In the genomic region with DNA sequence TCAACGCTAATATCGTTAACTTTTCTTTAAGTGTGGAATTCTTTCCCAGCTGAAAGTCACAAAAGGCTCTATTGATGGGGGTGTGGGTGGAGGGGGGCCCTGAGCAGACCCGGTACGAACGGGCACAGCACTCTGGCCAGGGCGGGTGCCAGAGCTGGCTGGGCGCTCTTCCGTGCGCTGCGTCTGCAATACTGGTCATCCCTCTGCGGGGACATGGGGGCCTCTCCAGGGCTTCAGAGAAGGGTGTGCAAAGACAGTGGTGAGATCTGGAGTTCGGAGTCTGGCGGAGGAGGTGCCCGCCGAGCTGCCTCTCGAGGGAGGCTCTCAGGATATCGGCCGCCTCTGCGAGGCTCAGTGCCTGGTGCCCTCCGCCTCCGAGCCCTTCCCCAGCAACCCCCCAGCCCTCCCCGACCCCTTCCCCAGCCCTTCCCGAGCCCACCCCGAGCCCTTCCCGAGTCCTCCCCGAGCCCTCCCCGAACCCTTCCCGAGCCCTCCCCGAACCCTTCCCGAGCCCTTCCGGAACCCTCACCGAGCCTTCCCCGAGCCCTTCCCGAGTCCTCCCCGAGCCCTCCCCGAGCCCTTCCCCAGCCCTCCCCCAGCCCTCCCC, we compare ENCODE assay signal across 16 cellular contexts. TPM values are rescaled to one million over a fixed set of nuclear protein-coding genes. Genes with fewer than 3 reads are reported as not detected.
DNase-seq lines count a peak whose midpoint lies in the region; ATAC-seq and TF ChIP-seq lines count a peak whose summit lies in the region.
"Had no signal": no experiment of that assay in that cellular context is flagged by ENCODE, and none has a peak within 500 bp of the region (broad histone marks: within the 10 kb centered on the region; RNA-seq: fewer than 3 reads in every experiment).

No MANE protein-coding gene starts in this region.

- peaks cover 18% of the 10 kb centered on the region for H3K27me3 Mint-ChIP-seq in activated T-helper 17 cell treated with anti-CD3 and anti-CD28 coated beads, Interleukin-2, amount 50 U/mL, for 72 hours

- H3K27ac Mint-ChIP-seq in activated T-helper 17 cell treated with anti-CD3 and anti-CD28 coated beads, Interleukin-2, amount 50 U/mL, for 72 hours = no peak overlapping the region
- H3K27ac Mint-ChIP-seq: activated naive CD4-positive, alpha-beta T cell treated with anti-CD3 and anti-CD28 coated beads for 36 hours; CD8-positive, alpha-beta T cell; T-helper 1 cell treated with Interleukin-12 subunit alpha and Interleukin-12 subunit beta and Interleukin-4 antibody, amounts not matched to agents 30 μg/mL and 1 μg/mL, for 36 hours had no signal

- H3K36me3 Mint-ChIP-seq in activated T-helper 17 cell treated with anti-CD3 and anti-CD28 coated beads, Interleukin-2, amount 50 U/mL, for 72 hours (ENCODE audit: low read depth) = peaks cover 5% of the 10 kb centered on the region
- H3K36me3 Mint-ChIP-seq: CD8-positive, alpha-beta T cell had no signal

- H3K27ac ChIP-seq in iPS-18a (ENCODE audit: low read length) = no peak overlapping the region
- no peak overlapping the region for H3K27ac ChIP-seq in sigmoid colon
- H3K27ac ChIP-seq: hepatocyte had no signal

- H3K4me3 ChIP-seq in NT2/D1 (ENCODE audit: insufficient read length, low read depth) (no peak overlapping the region), iPS-18a (ENCODE audit: low read length) (peak overlapping the region; percentile 21), sigmoid colon (no peak overlapping the region)
- H3K4me3 ChIP-seq: hepatocyte had no signal

- H3K9me3 ChIP-seq in NT2/D1 (ENCODE audit: insufficient read depth, low read length) = no peaks in the 10 kb centered on the region
- H3K9me3 ChIP-seq in iPS-18a (ENCODE audit: control insufficient read depth, low read depth, low read length) = no peaks in the 10 kb centered on the region
- no peaks in the 10 kb centered on the region for H3K9me3 ChIP-seq in sigmoid colon

- intact Hi-C loops in sigmoid colon (cut with DNase I) = no loop called here

- peak overlapping the region; percentile 62 for H3K9ac ChIP-seq in NT2/D1 (ENCODE audit: insufficient read length, low read depth)
- H3K9ac ChIP-seq in iPS-18a (ENCODE audit: low read length) = no peak overlapping the region

- DNase-seq in activated CD8-positive, alpha-beta memory T cell treated with anti-CD3 and anti-CD28 coated beads, Interleukin-2, amount 50 U/mL, for 4 hours = peak; percentile 3
- no peak for DNase-seq in activated CD8-positive, alpha-beta memory T cell treated with anti-CD3 and anti-CD28 coated beads for 24 hours
- DNase-seq in NT2/D1 (ENCODE audit: low read depth, low spot score) = no peak
- peak; percentile 63 for DNase-seq in sigmoid colon
- DNase-seq: activated CD4-positive, alpha-beta T cell treated with anti-CD3 and anti-CD28 coated beads for 1 hour; activated naive CD4-positive, alpha-beta T cell treated with anti-CD3 and anti-CD28 coated beads for 36 hours; CD8-positive, alpha-beta T cell; effector CD4-positive, alpha-beta T cell; EL; stimulated activated naive CD8-positive, alpha-beta T cell treated with anti-CD3 and anti-CD28 coated beads, Interleukin-15, Interleukin-2, amounts not matched to agents 100 U/mL and 50 U/mL, for 24 hours had no signal

- no peak for TF ChIP-seq EP300 in sigmoid colon (IDR thresholded peaks at IDR 0.05)

- TF ChIP-seq CTCF in sigmoid colon (IDR thresholded peaks at IDR 0.05) = no peak

- peaks cover 10% of the 10 kb centered on the region for H3K4me1 Mint-ChIP-seq in activated T-helper 17 cell treated with anti-CD3 and anti-CD28 coated beads, Interleukin-2, amount 50 U/mL, for 72 hours

- ATAC-seq in GM21390 (IDR thresholded peaks at IDR 0.05; ENCODE audit: unreplicated experiment) (no peak), HG03135 (IDR thresholded peaks at IDR 0.05; ENCODE audit: unreplicated experiment) (no peak)
- no peak for ATAC-seq in activated T-helper 17 cell treated with anti-CD3 and anti-CD28 coated beads, Interleukin-2, amount 50 U/mL, for 72 hours (replicated peaks)
- ATAC-seq: CD8-positive, alpha-beta T cell; stimulated activated naive CD8-positive, alpha-beta T cell treated with anti-CD3 and anti-CD28 coated beads, Interleukin-15, Interleukin-2, amounts not matched to agents 100 U/mL and 50 U/mL, for 24 hours had no signal

- H3K27me3 ChIP-seq in NT2/D1 (ENCODE audit: insufficient read depth, insufficient read length) = peaks cover 30% of the 10 kb centered on the region
- peaks cover 73% of the 10 kb centered on the region for H3K27me3 ChIP-seq in iPS-18a (ENCODE audit: control insufficient read depth, insufficient read depth, low read length)
- H3K27me3 ChIP-seq in sigmoid colon = peaks cover 22 to 81% (median 48%) of the 10 kb centered on the region in 3 donors
- H3K27me3 ChIP-seq: hepatocyte had no signal

- H3K9me3 Mint-ChIP-seq in activated T-helper 17 cell treated with anti-CD3 and anti-CD28 coated beads, Interleukin-2, amount 50 U/mL, for 72 hours = no peaks in the 10 kb centered on the region
- H3K9me3 Mint-ChIP-seq: CD8-positive, alpha-beta T cell; T-helper 1 cell treated with Interleukin-12 subunit alpha and Interleukin-12 subunit beta and Interleukin-4 antibody, amounts not matched to agents 30 μg/mL and 1 μg/mL, for 36 hours had no signal

- no peak overlapping the region for H3K4me3 Mint-ChIP-seq in activated T-helper 17 cell treated with anti-CD3 and anti-CD28 coated beads, Interleukin-2, amount 50 U/mL, for 72 hours
- H3K4me3 Mint-ChIP-seq: activated naive CD4-positive, alpha-beta T cell treated with anti-CD3 and anti-CD28 coated beads for 36 hours; CD8-positive, alpha-beta T cell; T-helper 1 cell treated with Interleukin-12 subunit alpha and Interleukin-12 subunit beta and Interleukin-4 antibody, amounts not matched to agents 30 μg/mL and 1 μg/mL, for 36 hours had no signal

- H3K36me3 ChIP-seq in NT2/D1 (ENCODE audit: insufficient read depth, insufficient read length, low read length) (no peaks in the 10 kb centered on the region), iPS-18a (ENCODE audit: control insufficient read depth, low read depth, low read length) (no peaks in the 10 kb centered on the region), sigmoid colon (no peaks in the 10 kb centered on the region)

- 53 to 77% methylated on average over 36 of the region's 36 CpGs for WGBS in sigmoid colon, 2 donors

- no peak for TF ChIP-seq POLR2A in sigmoid colon (IDR thresholded peaks at IDR 0.05)

- H3K4me1 ChIP-seq in NT2/D1 (ENCODE audit: insufficient read depth, insufficient read length) = peaks cover 33% of the 10 kb centered on the region
- peaks cover 3% of the 10 kb centered on the region for H3K4me1 ChIP-seq in iPS-18a (ENCODE audit: control insufficient read depth, low read depth, low read length)
- peaks cover 4 to 42% (median 40%) of the 10 kb centered on the region in 4 donors for H3K4me1 ChIP-seq in sigmoid colon

RNA-seq across cellular contexts. Expression of a gene that starts 34.3 kb away (rescaled TPM):
- 10 to 100 TPM in 1 of 4 donors, 1 to 10 TPM in 3; 6.1 to 10.0 (median 8.0) TPM for total RNA-seq in sigmoid colon
- 10 to 100 TPM in 1 of 3 donors, 1 to 10 TPM in 2; 1.2 to 12.1 (median 3.0) TPM for polyA plus RNA-seq in sigmoid colon
- 10 to 100 TPM; 12.0 to 16.7 TPM for total RNA-seq in activated T-helper 17 cell treated with anti-CD3 and anti-CD28 coated beads, Interleukin-2, amount 50 U/mL, for 72 hours

RNA-seq across cellular contexts. Expression of a gene that starts 52.5 kb away (rescaled TPM):
- total RNA-seq in sigmoid colon = not detected
- polyA plus RNA-seq in sigmoid colon = 1 to 10 TPM in 1 of 3 donors, not detected in 2; 1.1 TPM
- total RNA-seq in activated T-helper 17 cell treated with anti-CD3 and anti-CD28 coated beads, Interleukin-2, amount 50 U/mL, for 72 hours = under 1 TPM in 1 of 2 donors, not detected in 1; 0.37 TPM
- total RNA-seq: activated naive CD4-positive, alpha-beta T cell treated with anti-CD3 and anti-CD28 coated beads for 36 hours had no signal

RNA-seq across cellular contexts. Expression of a gene that starts 58.9 kb away (rescaled TPM):
- total RNA-seq in sigmoid colon = 10 to 100 TPM in 1 of 4 donors, 1 to 10 TPM in 3; 7.1 to 15.2 (median 7.6) TPM
- polyA plus RNA-seq in sigmoid colon = 10 to 100 TPM in 1 of 3 donors, 1 to 10 TPM in 2; 1.2 to 13.3 (median 4.2) TPM
- 10 to 100 TPM; 14.9 to 16.4 TPM for total RNA-seq in activated T-helper 17 cell treated with anti-CD3 and anti-CD28 coated beads, Interleukin-2, amount 50 U/mL, for 72 hours

Comparison
In these comparisons a context has a peak if more than half of its experiments do, and no peak if none do; other contexts are left out.
1. DNase-seq: peak in activated CD8-positive, alpha-beta memory T cell treated with anti-CD3 and anti-CD28 coated beads, Interleukin-2, amount 50 U/mL, for 4 hours (single experiment) and sigmoid colon (single experiment); none in activated CD8-positive, alpha-beta memory T cell treated with anti-CD3 and anti-CD28 coated beads for 24 hours (single experiment) and NT2/D1 (single experiment).